ENCODE assay signal across 26 cellular contexts in the genomic region with DNA sequence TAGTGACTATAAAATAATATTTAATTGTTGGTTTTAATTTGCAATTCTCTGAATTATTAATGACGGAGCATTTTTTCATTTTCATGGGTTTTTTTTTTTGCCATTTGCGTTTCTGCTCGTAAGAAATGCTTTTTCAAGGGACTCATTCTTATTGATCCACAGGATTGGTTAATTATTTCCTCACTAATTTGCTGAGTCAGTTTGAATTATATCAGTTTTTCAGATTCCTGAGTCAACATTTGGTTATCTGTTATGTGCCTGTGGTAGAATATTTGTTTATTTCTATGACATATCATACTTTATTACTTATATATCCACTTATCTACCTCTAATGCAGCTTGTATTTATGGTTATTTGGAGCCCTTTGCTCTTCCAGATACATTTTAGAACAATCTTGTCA.
A peak's percentile ranks its signal among the peaks of the same experiment; 100 is the strongest.
DNase-seq lines count a peak whose midpoint lies in the region; ATAC-seq, FAIRE-seq and TF ChIP-seq lines count a peak whose summit lies in the region.
"Had no signal": no experiment of that assay in that cellular context is flagged by ENCODE, and none has a peak within 500 bp of the region (broad histone marks: within the 10 kb centered on the region; RNA-seq: fewer than 3 reads in every experiment).

No MANE protein-coding gene starts in this region.

- no peak overlapping the region for H4K5ac ChIP-seq in H1 (ENCODE audit: insufficient read length, low read depth, low read length)

- H3K23ac ChIP-seq in H1 (ENCODE audit: insufficient read length) = no peak overlapping the region

- H3K18ac ChIP-seq in H1 (ENCODE audit: extremely low read depth, low read length) = no peak overlapping the region

- TF ChIP-seq POLR2A in A549 (IDR thresholded peaks at IDR 0.05; ENCODE audit: low read length) = no peak
- TF ChIP-seq POLR2A in H1 (IDR thresholded peaks at IDR 0.05; ENCODE audit: control extremely low read depth in 1 of 2, low read depth in 2 of 2, low read length in 2 of 2) = no peak
- no peak for TF ChIP-seq POLR2A in HepG2 (IDR thresholded peaks at IDR 0.05; ENCODE audit: insufficient read depth in 1 of 2, low read depth in 2 of 2, low read length in 2 of 2)
- TF ChIP-seq POLR2A in H54 (IDR thresholded peaks at IDR 0.05; ENCODE audit: low read depth, low read length) = no peak

- H3K4me2 ChIP-seq in A549 = no peak overlapping the region
- no peak overlapping the region for H3K4me2 ChIP-seq in H1 (ENCODE audit: insufficient read depth in 1 of 2, low read depth in 2 of 2, low read length in 2 of 2)
- no peak overlapping the region for H3K4me2 ChIP-seq in HepG2 (ENCODE audit: low read depth, low read length)
- H3K4me2 ChIP-seq: BLaER1 treated with 17β-estradiol and CSF1 and Interleukin-3, amounts not matched to agents 10 nM and 100 nM had no signal

- H3K36me3 ChIP-seq in H1 (ENCODE audit: control insufficient read depth in 2 of 4, insufficient read depth in 4 of 4, low read length in 3 of 4) (no peaks in the 10 kb centered on the region), HepG2 (replicated peaks in 1 of 2; ENCODE audit: control insufficient read depth in 1 of 2, insufficient read depth in 2 of 2, low read length in 2 of 2) (no peaks in the 10 kb centered on the region)
- H3K36me3 ChIP-seq: BE2C; BLaER1 treated with 17β-estradiol and CSF1 and Interleukin-3, amounts not matched to agents 10 nM and 100 nM; HAP-1 had no signal

- H4K20me1 ChIP-seq in H1 (replicated peaks in 1 of 2; ENCODE audit: control insufficient read depth in 1 of 2, insufficient read depth in 2 of 2, low read length in 2 of 2) (no peaks in the 10 kb centered on the region), HepG2 (ENCODE audit: insufficient read depth, low read length) (no peaks in the 10 kb centered on the region)
- H4K20me1 ChIP-seq: BLaER1 treated with 17β-estradiol and CSF1 and Interleukin-3, amounts not matched to agents 10 nM and 100 nM had no signal

- no peak overlapping the region for H3K9ac ChIP-seq in H1 (replicated peaks in 1 of 4; ENCODE audit: extremely low read depth in 1 of 4, low read depth in 3 of 4, low read length in 3 of 4)
- H3K9ac ChIP-seq in HepG2 (ENCODE audit: insufficient read depth, low read depth, low read length) = no peak overlapping the region
- H3K9ac ChIP-seq: BLaER1 treated with 17β-estradiol and CSF1 and Interleukin-3, amounts not matched to agents 10 nM and 100 nM; GM23248 had no signal

- ATAC-seq in A549 = no peak
- no peak for ATAC-seq in HepG2
- no peak for ATAC-seq in HG02884 (IDR thresholded peaks at IDR 0.05; ENCODE audit: unreplicated experiment)
- no peak for ATAC-seq in HG03378 (IDR thresholded peaks at IDR 0.05; ENCODE audit: unreplicated experiment)

- H3K27me3 Mint-ChIP-seq in progenitor cell of endocrine pancreas = no peaks in the 10 kb centered on the region
- H3K27me3 Mint-ChIP-seq: CD4-positive, alpha-beta memory T cell had no signal

- H2BK120ac ChIP-seq in H1 (replicated peaks; ENCODE audit: low read depth, low read length) = no peak overlapping the region

- no peaks in the 10 kb centered on the region for H3K79me2 ChIP-seq in H1 (ENCODE audit: control insufficient read depth in 1 of 2, insufficient read depth in 2 of 2, low read length in 2 of 2)
- H3K79me2 ChIP-seq in HepG2 (ENCODE audit: insufficient read depth, low read length) = no peaks in the 10 kb centered on the region

- DNase-seq in A549 (ENCODE audit: low read depth in 1 of 2, low spot score in 1 of 2) (no peak), H1 (ENCODE audit: low read depth in 1 of 2, low spot score in 2 of 2) (no peak), HepG2 (ENCODE audit: low spot score) (no peak), progenitor cell of endocrine pancreas (ENCODE audit: low spot score, unreplicated experiment) (no peak), H54 (ENCODE audit: insufficient read length, low spot score) (no peak)
- DNase-seq: ACHN; AML-193; BE2C; Calu3; CD4-positive, alpha-beta memory T cell; COR-L47; DMS53; DMS79 treated with DMSO at 0.1 percent for 48 hours; GF-D8; GM23248; HFFc6 had no signal

- H4K91ac ChIP-seq in H1 (replicated peaks; ENCODE audit: insufficient read length, low read length) = no peak overlapping the region

- no peak overlapping the region for H2AK5ac ChIP-seq in H1 (ENCODE audit: low read depth, low read length)

- no peaks in the 10 kb centered on the region for H3K23me2 ChIP-seq in H1 (ENCODE audit: low read depth, low read length)

- intact Hi-C loops in HepG2 (cut with micrococcal nuclease; ENCODE audit: unreplicated experiment) = no loop called here

- H3K4me1 ChIP-seq in A549 (no peaks in the 10 kb centered on the region), H1 (replicated peaks in 1 of 4; ENCODE audit: control insufficient read depth in 3 of 4, insufficient read depth in 4 of 4, low read length in 3 of 4) (no peaks in the 10 kb centered on the region), HepG2 (ENCODE audit: insufficient read depth, low read length) (no peaks in the 10 kb centered on the region)
- H3K4me1 ChIP-seq: BE2C; BLaER1 treated with 17β-estradiol and CSF1 and Interleukin-3, amounts not matched to agents 10 nM and 100 nM; HAP-1 had no signal

- TF ChIP-seq CTCF in A549 (IDR thresholded peaks at IDR 0.05) = no peak
- TF ChIP-seq CTCF in H1 (IDR thresholded peaks at IDR 0.05; ENCODE audit: control extremely low read depth in 1 of 3, insufficient read depth in 1 of 3, low read depth in 1 of 3, low read length in 3 of 3) = no peak
- TF ChIP-seq CTCF in HepG2 (CRISPR knock-in tag; IDR thresholded peaks at IDR 0.05) = no peak
- no peak for TF ChIP-seq CTCF in progenitor cell of endocrine pancreas (IDR thresholded peaks at IDR 0.05; ENCODE audit: unreplicated experiment)

- peaks cover 9% of the 10 kb centered on the region for H3K9me3 Mint-ChIP-seq in progenitor cell of endocrine pancreas (ENCODE audit: low read depth)
- H3K9me3 Mint-ChIP-seq: HFFc6 had no signal

- no peaks in the 10 kb centered on the region for H3K9me3 ChIP-seq in A549
- no peaks in the 10 kb centered on the region for H3K9me3 ChIP-seq in H1 (ENCODE audit: insufficient read depth in 2 of 2, low read depth in 1 of 2, low read length in 1 of 2)
- H3K9me3 ChIP-seq in HepG2 (ENCODE audit: low read length) = no peaks in the 10 kb centered on the region
- H3K9me3 ChIP-seq: BE2C; BLaER1 treated with 17β-estradiol and CSF1 and Interleukin-3, amounts not matched to agents 10 nM and 100 nM; HAP-1 had no signal

- H3K4me1 Mint-ChIP-seq in progenitor cell of endocrine pancreas (ENCODE audit: low read depth) = peaks cover 13% of the 10 kb centered on the region
- H3K4me1 Mint-ChIP-seq: CD14-positive monocyte; CD4-positive, alpha-beta memory T cell had no signal

- no peak overlapping the region for H2BK15ac ChIP-seq in H1 (ENCODE audit: low read length)

- no peaks in the 10 kb centered on the region for H3K36me3 Mint-ChIP-seq in progenitor cell of endocrine pancreas (ENCODE audit: insufficient read depth)
- H3K36me3 Mint-ChIP-seq: CD14-positive monocyte; CD4-positive, alpha-beta memory T cell had no signal

- H3K14ac ChIP-seq in H1 (ENCODE audit: insufficient read length) = no peak overlapping the region

- in situ Hi-C loops in HepG2 (cut with HindIII; ENCODE audit: extremely low pct_ligation_motif_present, low pct_unique_long_range_greater_than_20kb) = no loop called here

- TF ChIP-seq RAD21 in A549 (conservative IDR thresholded peaks at IDR 0.05 in 1 of 2, IDR thresholded peaks at IDR 0.05 in 1 of 2) (no peak), H1 (IDR thresholded peaks at IDR 0.05 in 1 of 2, conservative IDR thresholded peaks at IDR 0.05 in 1 of 2; ENCODE audit: low read depth in 2 of 2, low read length in 2 of 2) (no peak), HepG2 (CRISPR knock-in tag; IDR thresholded peaks at IDR 0.05) (no peak)

- TF ChIP-seq EP300 in A549 (IDR thresholded peaks at IDR 0.05) (no peak), H1 (IDR thresholded peaks at IDR 0.05; ENCODE audit: borderline replicate concordance in 1 of 2, low read depth in 2 of 2, low read length in 2 of 2) (no peak), HepG2 (IDR thresholded peaks at IDR 0.05; ENCODE audit: low read depth in 2 of 2, low read length in 2 of 2) (no peak), HepG2 (CRISPR knock-in tag; IDR thresholded peaks at IDR 0.05; ENCODE audit: borderline replicate concordance) (no peak)

- H3K27me3 ChIP-seq in H1 (replicated peaks in 1 of 4; ENCODE audit: control insufficient read depth in 3 of 4, extremely low read depth in 1 of 4, insufficient read depth in 3 of 4, low read length in 3 of 4) (no peaks in the 10 kb centered on the region), HepG2 (ENCODE audit: control insufficient read depth in 1 of 2, insufficient read depth in 2 of 2, low read length in 2 of 2) (no peaks in the 10 kb centered on the region)
- H3K27me3 ChIP-seq: BE2C; BLaER1 treated with 17β-estradiol and CSF1 and Interleukin-3, amounts not matched to agents 10 nM and 100 nM had no signal

- no peak overlapping the region for H3K4me3 Mint-ChIP-seq in progenitor cell of endocrine pancreas (ENCODE audit: low read depth)
- H3K4me3 Mint-ChIP-seq: CD14-positive monocyte; CD4-positive, alpha-beta memory T cell; HFFc6 had no signal

- no peak overlapping the region for H3K4me3 ChIP-seq in A549
- no peak overlapping the region for H3K4me3 ChIP-seq in H1 (ENCODE audit: extremely low read depth in 1 of 4, insufficient read depth in 2 of 4, low read depth in 3 of 4, low read length in 4 of 4)
- H3K4me3 ChIP-seq in HepG2 (replicated peaks in 1 of 3; ENCODE audit: insufficient read depth in 1 of 3, low read depth in 2 of 3, low read length in 3 of 3) = no peak overlapping the region
- H3K4me3 ChIP-seq: BLaER1 treated with 17β-estradiol and CSF1 and Interleukin-3, amounts not matched to agents 10 nM and 100 nM; GM23248; HAP-1 had no signal

- FAIRE-seq in A549 (lab: Jason Lieb, UNC) = no peak
- FAIRE-seq in H1 (lab: Jason Lieb, UNC) = no peak
- FAIRE-seq in HepG2 (lab: Jason Lieb, UNC) = no peak
- FAIRE-seq in H54 (lab: Jason Lieb, UNC) = no peak
- FAIRE-seq: A204.1, GM12891, GM18507, GM19239 had no signal

- H2BK12ac ChIP-seq in H1 (ENCODE audit: low read depth, low read length) = no peak overlapping the region

- H2AFZ ChIP-seq in H1 (ENCODE audit: low read length) (no peak overlapping the region), HepG2 (ENCODE audit: low read length) (no peak overlapping the region)
- H2AFZ ChIP-seq: GM23248 had no signal

- H2BK20ac ChIP-seq in H1 (ENCODE audit: low read length) = no peak overlapping the region

- peak overlapping the region; percentile 33 for H3K27ac Mint-ChIP-seq in progenitor cell of endocrine pancreas
- H3K27ac Mint-ChIP-seq: CD14-positive monocyte; CD4-positive, alpha-beta memory T cell; HFFc6 had no signal

- no peak overlapping the region for H2BK5ac ChIP-seq in H1 (ENCODE audit: low read depth, low read length)

- no peak overlapping the region for H4K8ac ChIP-seq in H1 (ENCODE audit: extremely low read depth, insufficient read depth, low read length)

- no TSS peak for BruUV-seq in HepG2 (replicated peaks; lab: Mats Ljungman, UMichigan)

- H3K79me1 ChIP-seq in H1 (ENCODE audit: low read depth, low read length) = no peaks in the 10 kb centered on the region

- H3K56ac ChIP-seq in H1 (replicated peaks; ENCODE audit: insufficient read length, low read depth, low read length) = no peak overlapping the region

- no peak overlapping the region for H3K4ac ChIP-seq in H1 (replicated peaks; ENCODE audit: insufficient read length, low read depth, low read length)

- POLR2A ChIA-PET in A549 (lab: Yijun Ruan, JAX) (no interaction called here), H1 (lab: Charles Lee; ENCODE audit: partially characterized antibody) (no interaction called here), HepG2 (lab: Yijun Ruan, JAX) (no interaction called here)

- H3K27ac ChIP-seq in A549 (no peak overlapping the region), H1 (ENCODE audit: low read depth, low read length) (no peak overlapping the region), HepG2 (ENCODE audit: extremely low read length, insufficient read depth, low read length) (no peak overlapping the region)
- H3K27ac ChIP-seq: 22Rv1; BLaER1 treated with 17β-estradiol and CSF1 and Interleukin-3, amounts not matched to agents 10 nM and 100 nM; GM23248 had no signal

- 40% methylated on average over 3 of the region's 3 CpGs for WGBS in A549 (ENCODE audit: missing lambda C conversion rate)
- whole genome bisulfite sequencing in H1 (ENCODE audit: extremely low coverage in 1 of 2, insufficient coverage in 1 of 2, insufficient read length in 1 of 2, insufficient replicate concordance in 2 of 2, low coverage in 1 of 2, low lambda C conversion rate in 2 of 2, missing lambda C conversion rate in 1 of 2), 2 experiments = 98% methylated on average over 3 of the region's 3 CpGs; no CpG with 5 or more reads in 1 of the 2 experiments
- 2% methylated on average over 3 of the region's 3 CpGs for WGBS in HepG2 (ENCODE audit: low lambda C conversion rate)

- CTCF ChIA-PET in A549 (lab: Yijun Ruan, JAX) (interaction anchor here (0.9 kb wide), 1 partner anchor 17 kb away, joined by 5 read pairs; no protein-coding TSS in a partner anchor), H1 (lab: Charles Lee; ENCODE audit: partially characterized antibody) (interaction anchor here (1.3 kb wide), 1 partner anchor 16 kb away, joined by 3 read pairs; no protein-coding TSS in a partner anchor), HepG2 (lab: Yijun Ruan, JAX; ENCODE audit: low intra/inter-chr PET ratio, low total read pairs) (no interaction called here)
